Comparison of ENCODE assay signal across 8 cellular contexts in genomic region chr7:13279854-13280435, GRCh38.
A peak's percentile ranks its signal among the peaks of the same experiment; 100 is the strongest.
DNase-seq lines count a peak whose midpoint lies in the region; ATAC-seq and TF ChIP-seq lines count a peak whose summit lies in the region.

No MANE protein-coding gene starts in this region.

- H3K9me3 Mint-ChIP-seq in immature natural killer cell = no peaks in the 10 kb centered on the region

- no peak overlapping the region for H3K9ac ChIP-seq in DND-41 (ENCODE audit: low read depth, low read length)

- no peak for ATAC-seq in DND-41 (ENCODE audit: insufficient read depth, low read depth)
- no peak for ATAC-seq in HG03432 (IDR thresholded peaks at IDR 0.05; ENCODE audit: unreplicated experiment)
- no peak for ATAC-seq in GM19397 (IDR thresholded peaks at IDR 0.05; ENCODE audit: unreplicated experiment)

- no peak overlapping the region for H2AFZ ChIP-seq in DND-41 (ENCODE audit: low read depth, low read length)

- H3K4me3 ChIP-seq in DND-41 (ENCODE audit: low read depth in 1 of 2, low read length in 2 of 2) = no peak overlapping the region

- H3K27me3 Mint-ChIP-seq in immature natural killer cell (ENCODE audit: low read depth in 3 of 3) = peaks cover 0 to 2% (median 2%) of the 10 kb centered on the region in 3 donors

- no peaks in the 10 kb centered on the region for H3K4me1 ChIP-seq in DND-41 (ENCODE audit: insufficient read depth, low read length)

- H3K4me2 ChIP-seq in DND-41 (ENCODE audit: insufficient read depth, low read length) = no peak overlapping the region

- TF ChIP-seq CTCF in DND-41 (IDR thresholded peaks at IDR 0.05; ENCODE audit: borderline replicate concordance, extremely low read depth, low read length, poor library complexity, severe bottlenecking) = peak; percentile 54

- no peaks in the 10 kb centered on the region for H3K36me3 ChIP-seq in DND-41 (ENCODE audit: insufficient read depth, low read length)

- no peaks in the 10 kb centered on the region for H3K36me3 Mint-ChIP-seq in immature natural killer cell

- no peak overlapping the region for H3K4me3 Mint-ChIP-seq in immature natural killer cell

- DNase-seq in DND-41 (no peak), NCI-H1048 (lab: John Stamatoyannopoulos, UW) (peak; percentile 25), SW480 (ENCODE audit: low spot score) (peak; percentile 61), immature natural killer cell (peak; percentile 1 to 30 (median 15)), retina (no peak)
- DNase-seq in stimulated activated naive CD4-positive, alpha-beta T cell (lab: John Stamatoyannopoulos, UW) = no peak

- no peaks in the 10 kb centered on the region for H3K9me3 ChIP-seq in DND-41 (ENCODE audit: insufficient read depth, low read length, severe bottlenecking)

- H3K27ac Mint-ChIP-seq in immature natural killer cell = no peak overlapping the region

- no peak overlapping the region for H3K27ac ChIP-seq in DND-41 (ENCODE audit: low read length)

- H3K4me1 Mint-ChIP-seq in immature natural killer cell = no peaks in the 10 kb centered on the region

- H4K20me1 ChIP-seq in DND-41 (ENCODE audit: insufficient read depth, low read length) = no peaks in the 10 kb centered on the region

- H3K27me3 ChIP-seq in DND-41 (ENCODE audit: insufficient read depth, low read length, poor library complexity) = no peaks in the 10 kb centered on the region

- H3K79me2 ChIP-seq in DND-41 (ENCODE audit: insufficient read depth, low read length) = no peaks in the 10 kb centered on the region

Comparison
In these comparisons a context has a peak if more than half of its experiments do, and no peak if none do; other contexts are left out.
1. DNase-seq: peak in NCI-H1048 (single experiment), SW480 (single experiment) and immature natural killer cell (3 of 3); none in DND-41 (single experiment), stimulated activated naive CD4-positive, alpha-beta T cell (0 of 6) and retina (single experiment).